8 cellular contexts compared by ENCODE assay signal in the genomic region with DNA sequence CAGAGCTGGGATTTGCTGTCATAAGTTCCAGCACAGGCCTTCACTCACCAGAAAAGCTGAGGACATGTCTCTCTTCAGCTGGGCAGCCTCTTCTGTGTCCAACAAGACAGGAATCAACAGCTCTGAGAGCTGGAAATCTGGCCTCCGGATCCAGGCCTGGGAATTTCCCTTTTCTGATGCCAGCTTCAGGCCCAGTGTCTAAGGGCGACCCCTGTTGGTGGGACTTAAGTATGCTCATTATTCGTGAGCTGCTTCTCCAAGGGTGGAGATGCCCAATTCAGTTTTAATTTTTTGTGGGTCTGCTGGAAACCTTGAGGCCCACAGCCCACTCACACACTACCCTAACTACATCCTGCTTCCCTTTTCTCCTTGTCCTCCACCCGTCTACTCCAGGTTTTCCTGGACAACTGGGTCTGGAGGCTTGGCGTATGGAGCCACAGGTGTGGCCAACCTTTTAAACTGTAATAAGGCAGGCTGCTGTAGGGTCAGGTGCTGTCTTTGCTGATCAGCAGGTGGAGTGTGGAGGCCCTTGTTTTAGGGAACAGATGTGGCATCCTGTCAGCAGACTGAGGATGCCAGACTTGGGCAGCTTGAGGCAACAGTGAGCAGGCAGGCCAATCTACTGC. TPM values are rescaled to one million over a fixed set of nuclear protein-coding genes. Genes with fewer than 3 reads are reported as not detected.
A peak's percentile ranks its signal among the peaks of the same experiment; 100 is the strongest.
DNase-seq lines count a peak whose midpoint lies in the region; ATAC-seq and TF ChIP-seq lines count a peak whose summit lies in the region.

No MANE protein-coding gene starts in this region.

- H3F3A ChIP-seq in neural cell (ENCODE audit: insufficient read depth, low read length, poor library complexity, severe bottlenecking) = no peaks in the 10 kb centered on the region

- H3K27ac ChIP-seq in C4-2B (no peak overlapping the region), neural cell (ENCODE audit: low read length) (no peak overlapping the region)

- no peaks in the 10 kb centered on the region for H4K20me1 ChIP-seq in neural cell (ENCODE audit: insufficient read depth)

- H3K4me2 ChIP-seq in neural cell (ENCODE audit: low read length) = no peak overlapping the region

- no peak overlapping the region for H3K9ac ChIP-seq in neural cell (ENCODE audit: low read length)

- H3K4me3 ChIP-seq in neural cell (ENCODE audit: low read length) = no peak overlapping the region

- H3K79me2 ChIP-seq in neural cell (replicated peaks; ENCODE audit: insufficient read depth, low read length) = no peaks in the 10 kb centered on the region

- peaks cover 38% of the 10 kb centered on the region for H3K27me3 ChIP-seq in neural cell (ENCODE audit: insufficient read depth, low read depth, low read length)

- TF ChIP-seq CTCF in C4-2B (conservative IDR thresholded peaks at IDR 0.05) (peak; percentile 94), neural cell (IDR thresholded peaks at IDR 0.05; ENCODE audit: poor library complexity, severe bottlenecking) (peak; percentile 74)

- peak; percentile 72 for TF ChIP-seq RAD21 in neural cell (conservative IDR thresholded peaks at IDR 0.05)

- ATAC-seq in HG03175 (IDR thresholded peaks at IDR 0.05; ENCODE audit: unreplicated experiment) = peak; percentile 63
- no peak for ATAC-seq in HG02763 (IDR thresholded peaks at IDR 0.05; ENCODE audit: unreplicated experiment)

- no peak for TF ChIP-seq EP300 in neural cell (conservative IDR thresholded peaks at IDR 0.05; ENCODE audit: poor library complexity, severe bottlenecking)

- H3K9me3 ChIP-seq in neural cell (ENCODE audit: low read length) = no peaks in the 10 kb centered on the region

- no peaks in the 10 kb centered on the region for H3K9me2 ChIP-seq in neural cell (ENCODE audit: insufficient read depth, low read length)

- peak; percentile 75 to 76 for DNase-seq in activated T-cell treated with anti-CD3 and anti-CD28 coated beads, Interleukin-2, amount 50 U/mL, for 48 hours
- DNase-seq in fibroblast of peridontal ligament (ENCODE audit: extremely low read depth) = peak; percentile 88
- peak; percentile 54 for DNase-seq in stromal cell of bone marrow (ENCODE audit: low read depth)

- H3K36me3 ChIP-seq in neural cell (ENCODE audit: insufficient read depth, low read length) = no peaks in the 10 kb centered on the region

- H2AFZ ChIP-seq in neural cell (ENCODE audit: low read depth, low read length) = no peak overlapping the region

TF ChIP-seq in PFSK-1, 5 proteins besides CTCF, POLR2A, EP300 and RAD21:
- TF ChIP-seq SIN3A (IDR thresholded peaks at IDR 0.05; ENCODE audit: borderline replicate concordance, insufficient read depth, low read length) (no peak), FOXP2 (optimal IDR thresholded peaks at IDR 0.05; ENCODE audit: borderline replicate concordance, extremely low read depth, extremely low read length, insufficient read depth) (peak; percentile 30)

TF ChIP-seq in neural cell, 6 proteins besides CTCF, POLR2A, EP300 and RAD21:
- TF ChIP-seq, protein P1, sequence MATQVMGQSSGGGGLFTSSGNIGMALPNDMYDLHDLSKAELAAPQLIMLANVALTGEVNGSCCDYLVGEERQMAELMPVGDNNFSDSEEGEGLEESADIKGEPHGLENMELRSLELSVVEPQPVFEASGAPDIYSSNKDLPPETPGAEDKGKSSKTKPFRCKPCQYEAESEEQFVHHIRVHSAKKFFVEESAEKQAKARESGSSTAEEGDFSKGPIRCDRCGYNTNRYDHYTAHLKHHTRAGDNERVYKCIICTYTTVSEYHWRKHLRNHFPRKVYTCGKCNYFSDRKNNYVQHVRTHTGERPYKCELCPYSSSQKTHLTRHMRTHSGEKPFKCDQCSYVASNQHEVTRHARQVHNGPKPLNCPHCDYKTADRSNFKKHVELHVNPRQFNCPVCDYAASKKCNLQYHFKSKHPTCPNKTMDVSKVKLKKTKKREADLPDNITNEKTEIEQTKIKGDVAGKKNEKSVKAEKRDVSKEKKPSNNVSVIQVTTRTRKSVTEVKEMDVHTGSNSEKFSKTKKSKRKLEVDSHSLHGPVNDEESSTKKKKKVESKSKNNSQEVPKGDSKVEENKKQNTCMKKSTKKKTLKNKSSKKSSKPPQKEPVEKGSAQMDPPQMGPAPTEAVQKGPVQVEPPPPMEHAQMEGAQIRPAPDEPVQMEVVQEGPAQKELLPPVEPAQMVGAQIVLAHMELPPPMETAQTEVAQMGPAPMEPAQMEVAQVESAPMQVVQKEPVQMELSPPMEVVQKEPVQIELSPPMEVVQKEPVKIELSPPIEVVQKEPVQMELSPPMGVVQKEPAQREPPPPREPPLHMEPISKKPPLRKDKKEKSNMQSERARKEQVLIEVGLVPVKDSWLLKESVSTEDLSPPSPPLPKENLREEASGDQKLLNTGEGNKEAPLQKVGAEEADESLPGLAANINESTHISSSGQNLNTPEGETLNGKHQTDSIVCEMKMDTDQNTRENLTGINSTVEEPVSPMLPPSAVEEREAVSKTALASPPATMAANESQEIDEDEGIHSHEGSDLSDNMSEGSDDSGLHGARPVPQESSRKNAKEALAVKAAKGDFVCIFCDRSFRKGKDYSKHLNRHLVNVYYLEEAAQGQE (IDR thresholded peaks at IDR 0.05; ENCODE audit: borderline replicate concordance) = no peak
- TF ChIP-seq SMC3 (conservative IDR thresholded peaks at IDR 0.05; ENCODE audit: poor library complexity) = peak; percentile 71
TF ChIP-seq in neural cell: peak in this region for 1.

RNA-seq across cellular contexts. Expression of gene CEMIP, which starts 2.6 kb away (rescaled TPM):
- 16.5 TPM for polyA plus RNA-seq in PFSK-1 (2012; ENCODE audit: insufficient read length, low read depth)
- 0.04 and 0.06 TPM in 2 replicates for polyA plus RNA-seq in neural cell
- polyA minus RNA-seq in neural cell = not detected in 2 replicates
